ENCODE assay signal across 8 cellular contexts in genomic region chr3:171772427-171773056, GRCh38. TPM values are rescaled to one million over a fixed set of nuclear protein-coding genes. Genes with fewer than 3 reads are reported as not detected.
DNase-seq lines count a peak whose midpoint lies in the region; ATAC-seq, FAIRE-seq and TF ChIP-seq lines count a peak whose summit lies in the region.

No MANE protein-coding gene starts in this region.

- H3K9me3 ChIP-seq in cardiac muscle cell (ENCODE audit: low read depth) (no peaks in the 10 kb centered on the region), GM12878 (replicated peaks; ENCODE audit: control insufficient read depth, insufficient read depth, low read length) (no peaks in the 10 kb centered on the region)

- POLR2A ChIA-PET in GM12878 (lab: Charles Lee), result interaction anchor here (0.7 to 3.1 kb wide), 18 partner anchors 9 to 158 kb away, joined by 3 to 22 read pairs (median 5); no protein-coding TSS in a partner anchor

- in situ Hi-C loops in GM12878 (cut with MboI), result loop anchor here (5.0 kb wide), 1 partner anchor 125 kb away; no protein-coding TSS in a partner anchor

- SMC1A ChIA-PET in GM12878 (lab: Charles Lee; ENCODE audit: uncharacterized antibody, unreplicated experiment), result interaction anchor here (0.6 to 11.1 kb wide), 63 partner anchors 9 to 811 kb away, joined by 3 to 192 read pairs (median 9); partner anchors contain the start of gene PLD1

- H2AFZ ChIP-seq in GM12878 (ENCODE audit: control insufficient read depth, low read depth, low read length), result no peak overlapping the region

- RAD21 ChIA-PET in GM12878 (lab: Charles Lee; ENCODE audit: unreplicated experiment), result interaction anchor here (0.5 to 18.8 kb wide), 59 partner anchors 9 to 811 kb away, joined by 3 to 333 read pairs (median 6); partner anchors contain the start of genes FNDC3B and PLD1

- H3K79me2 ChIP-seq in GM12878 (ENCODE audit: control insufficient read depth, insufficient read depth, low read length), result peaks cover 2% of the 10 kb centered on the region; the same call in 1 of the 2 replicates

- H3K27ac ChIP-seq in cardiac muscle cell (no peak overlapping the region), GM12878 (ENCODE audit: control insufficient read depth, insufficient read depth) (no peak overlapping the region)

- H4K20me1 ChIP-seq in GM12878 (ENCODE audit: control insufficient read depth, insufficient read depth), result no peaks in the 10 kb centered on the region; the same call in 1 of the 2 replicates

- H3K36me3 ChIP-seq in cardiac muscle cell, result no peaks in the 10 kb centered on the region
- H3K36me3 ChIP-seq in GM12878 (ENCODE audit: control insufficient read depth in 2 of 2, insufficient read depth in 2 of 2, low read length in 1 of 2), result no peaks in the 10 kb centered on the region

- H3K4me1 ChIP-seq in cardiac muscle cell (ENCODE audit: low read depth) (peaks cover 7% of the 10 kb centered on the region), GM12878 (ENCODE audit: control insufficient read depth, insufficient read depth, low read length) (no peaks in the 10 kb centered on the region)

- TF ChIP-seq CTCF in cardiac muscle cell (IDR thresholded peaks at IDR 0.05; ENCODE audit: low read depth, low read length) (peak; percentile 78), NB4 (IDR thresholded peaks at IDR 0.05; ENCODE audit: low read depth, low read length) (peak; percentile 72), GM12878 (IDR thresholded peaks at IDR 0.05 in 2 of 3, conservative IDR thresholded peaks at IDR 0.05 in 1 of 3; ENCODE audit: control insufficient read depth in 2 of 3, extremely low read depth in 1 of 3, insufficient read depth in 1 of 3, low read depth in 3 of 3, low read length in 3 of 3) (peak; percentile 63 to 79 (median 70))

- no TSS peak for BruUV-seq in GM12878 (replicated peaks; lab: Mats Ljungman, UMichigan)

- no peak overlapping the region for H3K4me2 ChIP-seq in GM12878 (ENCODE audit: control insufficient read depth, insufficient read depth)

- FAIRE-seq in GM12878 (lab: Jason Lieb, UNC), result peak; percentile 64

- ATAC-seq in GM12878 (peak; percentile 62), GM19023 (IDR thresholded peaks at IDR 0.05; ENCODE audit: unreplicated experiment) (no peak)

- H3K27me3 ChIP-seq in cardiac muscle cell (no peaks in the 10 kb centered on the region), GM12878 (replicated peaks in 1 of 2; ENCODE audit: control insufficient read depth in 2 of 2, insufficient read depth in 2 of 2, low read length in 1 of 2) (no peaks in the 10 kb centered on the region)

- peak; percentile 73 to 82 for DNase-seq in cardiac muscle cell (ENCODE audit: low read depth in 1 of 2, low spot score in 1 of 2)
- no peak for DNase-seq in cardiac septum (ENCODE audit: low spot score)
- peak; percentile 81 for DNase-seq in NB4 (ENCODE audit: low read depth)
- peak; percentile 63 for DNase-seq in SK-N-DZ (ENCODE audit: low spot score)
- no peak for DNase-seq in GM12878 (ENCODE audit: low read depth, low spot score)
- peak; percentile 82 for DNase-seq in inferior parietal cortex (ENCODE audit: extremely low spot score)
- DNase-seq in stimulated activated CD4-positive, alpha-beta T cell treated with anti-CD3 and anti-CD28 coated beads, Interleukin-2, amount 100 ng/mL, for 4 hours (ENCODE audit: low read depth), result peak; percentile 5

- intact Hi-C loops in cardiac septum (cut with DNase I), result loop anchor here (5.0 kb wide), 1 partner anchor 70 kb away; no protein-coding TSS in a partner anchor
- intact Hi-C loops in GM12878 (cut with micrococcal nuclease; ENCODE audit: unreplicated experiment), result loop anchor here (1.0 to 5.0 kb wide), 5 partner anchors 56 to 158 kb away; no protein-coding TSS in a partner anchor

- H3K4me3 ChIP-seq in cardiac muscle cell (no peak overlapping the region), NB4 (ENCODE audit: low read depth, low read length) (no peak overlapping the region), GM12878 (no peak overlapping the region)

- CTCF ChIA-PET in GM12878 (lab: Yijun Ruan, JAX), result interaction anchor here (0.5 to 10.5 kb wide), 84 partner anchors 9 to 811 kb away, joined by 3 to 274 read pairs (median 7); partner anchors contain the start of gene TMEM212

- no peak for TF ChIP-seq EP300 in GM12878 (IDR thresholded peaks at IDR 0.05; ENCODE audit: borderline replicate concordance in 1 of 2, control insufficient read depth in 1 of 2, low read depth in 2 of 2, low read length in 2 of 2)

- H3K9ac ChIP-seq in GM12878 (ENCODE audit: control insufficient read depth, insufficient read depth, low read length), result no peak overlapping the region

- WGBS in GM12878 (ENCODE audit: insufficient coverage, insufficient replicate concordance, low lambda C conversion rate, missing lambda C conversion rate), result 2% methylated on average over 4 of the region's 4 CpGs

- TF ChIP-seq RAD21 in GM12878 (IDR thresholded peaks at IDR 0.05; ENCODE audit: insufficient read depth, low read depth, low read length), result peak; percentile 80

- no peak for TF ChIP-seq POLR2A in NB4 (IDR thresholded peaks at IDR 0.05; ENCODE audit: extremely low read depth, insufficient read length)
- no peak for TF ChIP-seq POLR2A in GM12878 (IDR thresholded peaks at IDR 0.05; ENCODE audit: low read depth, low read length)

TF ChIP-seq in GM12878, 131 proteins besides CTCF, POLR2A, EP300 and RAD21 (continues in another document):
- TF ChIP-seq ZNF217 (IDR thresholded peaks at IDR 0.05), result no peak
- no peak for TF ChIP-seq SP1 (IDR thresholded peaks at IDR 0.05; ENCODE audit: low read depth, low read length)
- TF ChIP-seq E2F4 (IDR thresholded peaks at IDR 0.05; ENCODE audit: low read depth, low read length), result no peak
- TF ChIP-seq CEBPZ (IDR thresholded peaks at IDR 0.05; ENCODE audit: low read depth, low read length), result no peak
- TF ChIP-seq TCF3 (IDR thresholded peaks at IDR 0.05; ENCODE audit: borderline replicate concordance, insufficient read depth, low read depth, low read length), result no peak
- no peak for TF ChIP-seq CEBPB (IDR thresholded peaks at IDR 0.05; ENCODE audit: borderline replicate concordance in 1 of 2, low read depth in 2 of 2, low read length in 2 of 2)

RNA-seq across cellular contexts. Expression of gene PLD1, which starts 37.7 kb away (rescaled TPM):
- 15.7 and 35.1 TPM in 2 replicates for total RNA-seq in cardiac muscle cell
- polyA plus RNA-seq in cardiac muscle cell, result 18.3 and 35.2 TPM in 2 replicates
- 56.5 TPM for total RNA-seq in cardiac septum
- polyA plus RNA-seq in SK-N-DZ (2014; cell fraction: cytosol; rRNA removed), result 3.1 TPM in 1 of 2 replicates, not detected in the other
- polyA plus RNA-seq in SK-N-DZ (2014; cell fraction: nucleus; rRNA removed), result 0.02 TPM in 1 of 2 replicates, not detected in the other
- total RNA-seq in GM12878 (2013; cell fraction: nucleolus; rRNA removed), result 526 and 546 TPM in 2 replicates
- total RNA-seq in GM12878 (2014; rRNA removed), result 3.2 and 4.4 TPM in 2 replicates
- total RNA-seq in GM12878 (2014; rRNA removed; fragmentation: Illumina TruSeq; extraction: Trizol), result 3.8 and 5.1 TPM in 2 replicates
- 7.5 and 7.8 TPM in 2 replicates for total RNA-seq in GM12878 (2021)
- 2.0 TPM for polyA plus RNA-seq in GM12878 (2011; ENCODE audit: low read depth)
- polyA plus RNA-seq in GM12878 (2011; rRNA removed), result 108 and 130 TPM in 2 replicates
- 53.4 and 59.3 TPM in 2 replicates for polyA plus RNA-seq in GM12878 (2011; cell fraction: cytosol; rRNA removed)
- polyA plus RNA-seq in GM12878 (2011; cell fraction: nucleus; rRNA removed), result 108 and 131 TPM in 2 replicates
- 1.2 and 2.7 TPM in 2 replicates for polyA plus RNA-seq in GM12878 (2012)
- polyA plus RNA-seq in GM12878 (2014; fragmentation: Illumina TruSeq; extraction: Trizol), result 3.4 and 6.5 TPM in 2 replicates
- polyA plus RNA-seq in GM12878 (2014; fragmentation: Nextera tagmentation; extraction: Ambion mirVana), result 1 to 10 TPM; 3.1 to 3.4 TPM
- polyA plus RNA-seq in GM12878 (2014; rRNA removed), result 2.4 and 2.9 TPM in 2 replicates
- polyA plus RNA-seq in GM12878 (2016; fragmentation: Nextera tagmentation; extraction: Ambion mirVana), result 1 to 10 TPM; 4.3 to 5.8 TPM
- polyA minus RNA-seq in GM12878 (2011; rRNA and poly(A)+ RNA removed), result 228 and 285 TPM in 2 replicates
- 42.9 and 75.5 TPM in 2 replicates for polyA minus RNA-seq in GM12878 (2011; cell fraction: cytosol; rRNA and poly(A)+ RNA removed)
- polyA minus RNA-seq in GM12878 (2011; cell fraction: nucleus; rRNA and poly(A)+ RNA removed), result 205 and 292 TPM in 2 replicates

Comparison
In these comparisons a context has a peak if more than half of its experiments do, and no peak if none do; other contexts are left out.
1. DNase-seq: peak in cardiac muscle cell (2 of 2), NB4 (single experiment), SK-N-DZ (single experiment), inferior parietal cortex (single experiment) and stimulated activated CD4-positive, alpha-beta T cell treated with anti-CD3 and anti-CD28 coated beads, Interleukin-2, amount 100 ng/mL, for 4 hours (single experiment); none in cardiac septum (single experiment) and GM12878 (single experiment).
2. Peak in every context shown above with its lines, with median percentiles within 50 percentile points of each other: CTCF ChIP-seq.